29 cellular contexts compared by ENCODE assay signal in the genomic region with DNA sequence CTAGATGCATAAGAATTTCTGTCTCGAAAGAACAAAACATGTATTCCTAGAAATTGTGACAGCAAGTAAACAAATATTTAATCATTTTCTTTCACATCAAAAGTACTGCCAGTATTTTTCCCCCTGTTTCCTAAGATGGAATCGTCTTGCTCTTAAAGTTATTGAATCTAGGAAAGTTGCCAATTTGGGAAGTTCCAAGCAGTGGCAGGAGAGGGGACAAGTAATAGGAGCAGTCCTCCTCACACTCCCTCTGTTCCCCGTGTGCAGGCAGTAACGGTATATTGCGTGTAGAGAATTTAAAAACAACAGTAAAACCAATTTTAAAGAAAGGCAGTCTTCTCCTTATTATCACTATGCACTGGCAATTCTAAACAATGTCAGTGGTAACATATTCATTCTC.
"Had no signal": no experiment of that assay in that cellular context is flagged by ENCODE, and none has a peak within 500 bp of the region (broad histone marks: within the 10 kb centered on the region; RNA-seq: fewer than 3 reads in every experiment).

No MANE protein-coding gene starts in this region.

- H3K36me3 Mint-ChIP-seq: activated CD8-positive, alpha-beta memory T cell treated with anti-CD3 and anti-CD28 coated beads, Interleukin-2, amount 10 ng/mL, durations not matched to agents 7 days and 5 days; activated naive CD4-positive, alpha-beta T cell treated with anti-CD3 and anti-CD28 coated beads, Interleukin-2, amount 10 ng/mL, durations not matched to agents 7 days and 5 days; activated naive CD4-positive, alpha-beta T cell treated with anti-CD3 and anti-CD28 coated beads, Interleukin-2, amount 50 U/mL, for 72 hours; activated naive CD8-positive, alpha-beta T cell treated with anti-CD3 and anti-CD28 coated beads for 36 hours had no signal

- H3K4me1 Mint-ChIP-seq: activated CD4-positive, alpha-beta memory T cell treated with anti-CD3 and anti-CD28 coated beads, Interleukin-2, amount 10 ng/mL, durations not matched to agents 7 days and 5 days; activated CD4-positive, alpha-beta T cell treated with anti-CD3 and anti-CD28 coated beads, Interleukin-2, amount 10 ng/mL, durations not matched to agents 7 days and 5 days; activated CD8-positive, alpha-beta memory T cell treated with anti-CD3 and anti-CD28 coated beads, Interleukin-2, amount 10 ng/mL, durations not matched to agents 7 days and 5 days; activated naive CD4-positive, alpha-beta T cell treated with anti-CD3 and anti-CD28 coated beads, Interleukin-2, amount 10 ng/mL, durations not matched to agents 7 days and 5 days; activated naive CD8-positive, alpha-beta T cell treated with anti-CD3 and anti-CD28 coated beads for 36 hours had no signal

- ATAC-seq: activated CD8-positive, alpha-beta memory T cell treated with anti-CD3 and anti-CD28 coated beads, Interleukin-2, amount 10 ng/mL, durations not matched to agents 7 days and 5 days; activated CD8-positive, alpha-beta T cell treated with anti-CD3 and anti-CD28 coated beads, Interleukin-2, amount 10 ng/mL, durations not matched to agents 7 days and 5 days; activated naive CD4-positive, alpha-beta T cell treated with anti-CD3 and anti-CD28 coated beads, Interleukin-2, amount 50 U/mL, for 72 hours; body of pancreas had no signal

- DNase-seq: activated CD4-positive, alpha-beta memory T cell treated with anti-CD3 and anti-CD28 coated beads, Interleukin-2, amount 10 ng/mL, durations not matched to agents 7 days and 5 days; activated CD4-positive, alpha-beta T cell treated with anti-CD3 and anti-CD28 coated beads for 48 hours; activated CD4-positive, alpha-beta T cell treated with anti-CD3 and anti-CD28 coated beads, Interleukin-2, amount 10 ng/mL, durations not matched to agents 7 days and 5 days; activated CD4-positive, alpha-beta T cell treated with anti-CD3 and anti-CD28 coated beads, Interleukin-2, amount 50 U/mL, for 48 hours; activated CD4-positive, CD25-positive, alpha-beta regulatory T cell treated with anti-CD3 and anti-CD28 coated beads, Interleukin-2, amount 50 U/mL, for 72 hours; activated CD8-positive, alpha-beta memory T cell treated with anti-CD3 and anti-CD28 coated beads for 24 hours; activated CD8-positive, alpha-beta memory T cell treated with anti-CD3 and anti-CD28 coated beads, Interleukin-2, amount 10 ng/mL, durations not matched to agents 7 days and 5 days; activated CD8-positive, alpha-beta memory T cell treated with anti-CD3 and anti-CD28 coated beads, Interleukin-2, amount 50 U/mL, for 48 hours; activated CD8-positive, alpha-beta T cell treated with anti-CD3 and anti-CD28 coated beads, Interleukin-2, amount 10 ng/mL, durations not matched to agents 7 days and 5 days; activated effector memory CD4-positive, alpha-beta T cell treated with Interleukin-2 at 50 U/mL for 16 hours; activated gamma-delta T cell; activated naive CD4-positive, alpha-beta T cell treated with anti-CD3 and anti-CD28 coated beads, Interleukin-2, amount 10 ng/mL, durations not matched to agents 7 days and 5 days; activated naive CD4-positive, alpha-beta T cell treated with Interleukin-2 at 50 U/mL for 16 hours; activated naive CD8-positive, alpha-beta T cell treated with anti-CD3 and anti-CD28 coated beads for 36 hours; activated T-cell treated with anti-CD3 and anti-CD28 coated beads, Interleukin-2, amount 50 U/mL, for 24 hours; activated T-cell treated with anti-CD3 and anti-CD28 coated beads, Interleukin-2, amount 50 U/mL, for 48 hours; adrenal gland; amniotic stem cell; aorta; body of pancreas; brain microvascular endothelial cell; central memory CD4-positive, alpha-beta T cell; T-helper 1 cell; T-helper 2 cell; T-helper 9 cell had no signal

- H3K9me3 Mint-ChIP-seq: activated CD4-positive, alpha-beta T cell treated with anti-CD3 and anti-CD28 coated beads, Interleukin-2, amount 10 ng/mL, durations not matched to agents 7 days and 5 days; activated naive CD8-positive, alpha-beta T cell treated with anti-CD3 and anti-CD28 coated beads for 36 hours; activated T-cell treated with anti-CD3 and anti-CD28 coated beads, Interleukin-2, amount 50 U/mL, for 24 hours; activated T-helper 2 cell treated with anti-CD3 and anti-CD28 coated beads, Interferon-gamma antibody, Interleukin-2, Interleukin-4, amounts not matched to agents 10 μg/mL and 5 μg/mL and 100 μg/mL, durations not matched to agents 14 hours and 24 hours and 36 hours; T-helper 1 cell treated with Interleukin-12 subunit alpha and Interleukin-12 subunit beta and Interleukin-4 antibody, amounts not matched to agents 30 μg/mL and 1 μg/mL, for 36 hours; T-helper 2 cell treated with Interferon-gamma antibody and Interleukin-4, amounts not matched to agents 5 μg/mL and 100 μg/mL, for 36 hours had no signal

- H3K4me3 Mint-ChIP-seq: activated CD4-positive, alpha-beta memory T cell treated with anti-CD3 and anti-CD28 coated beads, Interleukin-2, amount 10 ng/mL, durations not matched to agents 7 days and 5 days; activated CD4-positive, alpha-beta T cell treated with anti-CD3 and anti-CD28 coated beads, Interleukin-2, amount 10 ng/mL, durations not matched to agents 7 days and 5 days; activated CD8-positive, alpha-beta memory T cell treated with anti-CD3 and anti-CD28 coated beads, Interleukin-2, amount 10 ng/mL, durations not matched to agents 7 days and 5 days; activated CD8-positive, alpha-beta T cell treated with anti-CD3 and anti-CD28 coated beads, Interleukin-2, amount 10 ng/mL, durations not matched to agents 7 days and 5 days; activated naive CD4-positive, alpha-beta T cell treated with anti-CD3 and anti-CD28 coated beads, Interleukin-2, amount 10 ng/mL, durations not matched to agents 7 days and 5 days; activated naive CD8-positive, alpha-beta T cell treated with anti-CD3 and anti-CD28 coated beads for 36 hours; activated T-cell treated with anti-CD3 and anti-CD28 coated beads, Interleukin-2, amount 50 U/mL, for 24 hours; T-helper 1 cell treated with Interleukin-12 subunit alpha and Interleukin-12 subunit beta and Interleukin-4 antibody, amounts not matched to agents 30 μg/mL and 1 μg/mL, for 36 hours; T-helper 2 cell treated with Interferon-gamma antibody and Interleukin-4, amounts not matched to agents 5 μg/mL and 100 μg/mL, for 36 hours had no signal

- H3K27me3 Mint-ChIP-seq: activated CD4-positive, alpha-beta memory T cell treated with anti-CD3 and anti-CD28 coated beads, Interleukin-2, amount 10 ng/mL, durations not matched to agents 7 days and 5 days; activated CD4-positive, alpha-beta T cell treated with anti-CD3 and anti-CD28 coated beads, Interleukin-2, amount 10 ng/mL, durations not matched to agents 7 days and 5 days; activated CD8-positive, alpha-beta memory T cell treated with anti-CD3 and anti-CD28 coated beads, Interleukin-2, amount 10 ng/mL, durations not matched to agents 7 days and 5 days; activated naive CD4-positive, alpha-beta T cell treated with anti-CD3 and anti-CD28 coated beads, Interleukin-2, amount 10 ng/mL, durations not matched to agents 7 days and 5 days; activated naive CD8-positive, alpha-beta T cell treated with anti-CD3 and anti-CD28 coated beads for 36 hours; activated T-cell treated with anti-CD3 and anti-CD28 coated beads, Interleukin-2, amount 50 U/mL, for 24 hours had no signal

- H3K27ac Mint-ChIP-seq: activated CD4-positive, alpha-beta memory T cell treated with anti-CD3 and anti-CD28 coated beads, Interleukin-2, amount 10 ng/mL, durations not matched to agents 7 days and 5 days; activated CD4-positive, alpha-beta T cell treated with anti-CD3 and anti-CD28 coated beads, Interleukin-2, amount 10 ng/mL, durations not matched to agents 7 days and 5 days; activated CD8-positive, alpha-beta memory T cell treated with anti-CD3 and anti-CD28 coated beads, Interleukin-2, amount 10 ng/mL, durations not matched to agents 7 days and 5 days; activated CD8-positive, alpha-beta T cell treated with anti-CD3 and anti-CD28 coated beads, Interleukin-2, amount 10 ng/mL, durations not matched to agents 7 days and 5 days; activated naive CD4-positive, alpha-beta T cell treated with anti-CD3 and anti-CD28 coated beads, Interleukin-2, amount 10 ng/mL, durations not matched to agents 7 days and 5 days; activated naive CD4-positive, alpha-beta T cell treated with anti-CD3 and anti-CD28 coated beads, Interleukin-2, amount 50 U/mL, for 72 hours; activated naive CD8-positive, alpha-beta T cell treated with anti-CD3 and anti-CD28 coated beads for 36 hours; activated T-cell treated with anti-CD3 and anti-CD28 coated beads, Interleukin-2, amount 50 U/mL, for 24 hours; activated T-helper 2 cell treated with anti-CD3 and anti-CD28 coated beads, Interferon-gamma antibody, Interleukin-2, Interleukin-4, amounts not matched to agents 10 μg/mL and 5 μg/mL and 100 μg/mL, durations not matched to agents 14 hours and 24 hours and 36 hours; T-helper 1 cell treated with Interleukin-12 subunit alpha and Interleukin-12 subunit beta and Interleukin-4 antibody, amounts not matched to agents 30 μg/mL and 1 μg/mL, for 36 hours; T-helper 2 cell treated with Interferon-gamma antibody and Interleukin-4, amounts not matched to agents 5 μg/mL and 100 μg/mL, for 36 hours had no signal
